Comparison of ENCODE assay signal across 25 cellular contexts in genomic region chr21:28487455-28488070, GRCh38.
DNase-seq lines count a peak whose midpoint lies in the region; ATAC-seq and TF ChIP-seq lines count a peak whose summit lies in the region.
"Had no signal": no experiment of that assay in that cellular context is flagged by ENCODE, and none has a peak within 500 bp of the region (broad histone marks: within the 10 kb centered on the region; RNA-seq: fewer than 3 reads in every experiment).

No MANE protein-coding gene starts in this region.

- H3K36me3 ChIP-seq in MG63 (no peaks in the 10 kb centered on the region; the same call in 1 of the 2 replicates), suprapubic skin (no peaks in the 10 kb centered on the region)
- H3K36me3 ChIP-seq: HAP-1, Peyer's patch had no signal

- no peak overlapping the region for H3K4me3 ChIP-seq in MG63
- H3K4me3 ChIP-seq in foreskin fibroblast (ENCODE audit: low read depth in 1 of 2, low read length in 2 of 2), result no peak overlapping the region
- no peak overlapping the region for H3K4me3 ChIP-seq in suprapubic skin
- H3K4me3 ChIP-seq: HAP-1, Peyer's patch, SK-N-MC had no signal

- DNase-seq in EH (ENCODE audit: low read depth) (peak; percentile 72), MG63 (peak; percentile 68), foreskin fibroblast (peak; percentile 84 to 90), suprapubic skin (ENCODE audit: low spot score in 2 of 2) (no peak), iPS-NIHi11 (ENCODE audit: low spot score) (no peak)
- DNase-seq: 8988T, ACHN, Calu3, DND-41, GOT3, NCI-H1105 treated with DMSO at 0.1 percent for 48 hours, NCI-H146, NCI-H1930, NCI-H446 treated with DMSO at 0.1 percent for 48 hours, NCI-H526, Peyer's patch, SIG-M5, SW 1271 had no signal

- TF ChIP-seq CTCF in foreskin fibroblast (IDR thresholded peaks at IDR 0.05; ENCODE audit: low read depth, low read length), result no peak
- no peak for TF ChIP-seq CTCF in suprapubic skin (IDR thresholded peaks at IDR 0.05)

- peaks cover 3% of the 10 kb centered on the region for H3K4me1 ChIP-seq in suprapubic skin
- H3K4me1 ChIP-seq: HAP-1, Peyer's patch had no signal

- TF ChIP-seq EP300 in suprapubic skin (IDR thresholded peaks at IDR 0.05), result no peak

- ATAC-seq in HG02588 (IDR thresholded peaks at IDR 0.05; ENCODE audit: unreplicated experiment), result no peak
- ATAC-seq in GM18861 (IDR thresholded peaks at IDR 0.05; ENCODE audit: unreplicated experiment), result no peak
- no peak for ATAC-seq in GM18873 (IDR thresholded peaks at IDR 0.05; ENCODE audit: low FRiP score, unreplicated experiment)

- H3K27me3 ChIP-seq in MG63 (no peaks in the 10 kb centered on the region), suprapubic skin (no peaks in the 10 kb centered on the region)
- H3K27me3 ChIP-seq: Peyer's patch had no signal

- H3K27ac ChIP-seq in suprapubic skin, result peak overlapping the region; percentile 87
- H3K27ac ChIP-seq: HL-60, KMS-11, Peyer's patch, SK-N-MC had no signal

- no peak for TF ChIP-seq POLR2A in suprapubic skin (IDR thresholded peaks at IDR 0.05)

- WGBS in suprapubic skin, result 81% methylated on average over 9 of the region's 9 CpGs

- H3K9me3 ChIP-seq in MG63, result no peaks in the 10 kb centered on the region; the same call in 1 of the 2 replicates
- no peaks in the 10 kb centered on the region for H3K9me3 ChIP-seq in suprapubic skin
- H3K9me3 ChIP-seq: HAP-1, Peyer's patch had no signal

Comparison
In these comparisons a context has a peak if more than half of its experiments do, and no peak if none do; other contexts are left out.
1. DNase-seq: peak in EH (single experiment), MG63 (single experiment) and foreskin fibroblast (2 of 2); none in suprapubic skin (0 of 2) and iPS-NIHi11 (single experiment).